ENCODE assay signal across 1 cellular context in the genomic region with DNA sequence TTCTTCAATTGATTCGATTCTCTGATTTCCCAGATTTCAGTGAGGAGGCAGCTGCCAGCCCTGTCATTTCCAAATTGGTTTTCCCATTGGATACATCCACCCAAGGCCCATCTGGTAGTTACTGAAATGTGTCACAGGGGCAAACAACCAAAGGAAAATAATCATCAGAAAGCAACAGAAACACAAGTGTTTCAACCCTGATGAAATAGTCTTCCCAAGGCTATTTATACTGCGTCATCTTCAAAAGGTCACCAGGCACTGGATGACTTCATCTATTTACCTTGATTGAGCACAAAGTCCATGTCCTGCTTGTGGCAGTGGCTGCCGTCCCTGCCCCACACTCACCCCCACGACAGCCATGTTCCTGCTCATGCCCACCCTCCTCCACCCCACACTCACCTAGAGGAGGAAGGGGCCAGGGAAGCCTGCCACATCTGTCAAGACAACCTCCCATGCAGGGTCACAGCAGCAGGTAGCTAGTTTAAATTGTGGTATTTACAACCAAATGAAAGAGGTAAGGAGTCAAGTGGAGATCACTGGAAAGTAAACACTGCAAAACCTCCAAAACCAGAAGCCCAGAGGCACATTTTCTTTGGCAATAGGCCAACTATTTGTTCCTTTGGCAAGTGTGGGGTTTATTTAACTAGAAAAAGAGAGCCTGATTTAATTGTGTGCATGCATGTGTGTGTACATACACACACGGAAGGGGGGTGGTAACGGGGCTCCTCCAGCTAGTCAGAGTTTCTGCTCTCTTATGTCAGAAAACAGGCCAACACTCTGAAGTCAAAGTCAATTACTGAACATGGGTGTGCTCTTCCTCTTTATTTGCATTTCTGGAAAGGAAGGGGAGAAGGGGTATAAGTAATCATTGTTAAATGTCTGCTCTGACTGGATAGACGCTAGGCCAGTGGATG.
A peak's percentile ranks its signal among the peaks of the same experiment; 100 is the strongest.
TF ChIP-seq lines count a peak whose summit lies in the region.

No MANE protein-coding gene starts in this region.

TF ChIP-seq in HepG2, 621 proteins besides CTCF, POLR2A, EP300 and RAD21 (continued from another document and continues in another):
- TF ChIP-seq PATZ1 (CRISPR knock-in tag; IDR thresholded peaks at IDR 0.05) (peak; percentile 93), PHF8 (CRISPR knock-in tag; IDR thresholded peaks at IDR 0.05) (peak; percentile 50; the same call in 1 of the 2 replicates), HNF4A (CRISPR knock-in tag; IDR thresholded peaks at IDR 0.05) (peak; percentile 98), ZNF383 (CRISPR knock-in tag; IDR thresholded peaks at IDR 0.05; ENCODE audit: borderline replicate concordance) (no peak), ATF7 (IDR thresholded peaks at IDR 0.05) (peak; percentile 97), ATF7 (CRISPR knock-in tag; IDR thresholded peaks at IDR 0.05) (peak; percentile 100), ZBTB7B (CRISPR knock-in tag; IDR thresholded peaks at IDR 0.05) (peak; percentile 61; the same call in 1 of the 2 replicates), ZNF160 (CRISPR knock-in tag; IDR thresholded peaks at IDR 0.05) (no peak), FOXP1 (IDR thresholded peaks at IDR 0.05) (peak; percentile 82; the same call in 1 of the 2 replicates), FOXP1 (CRISPR knock-in tag; IDR thresholded peaks at IDR 0.05) (peak; percentile 93), HMG20A (CRISPR knock-in tag; IDR thresholded peaks at IDR 0.05; ENCODE audit: borderline replicate concordance) (peak; percentile 75), MBNL3 (CRISPR knock-in tag; conservative IDR thresholded peaks at IDR 0.05) (no peak), PRDM15 (CRISPR knock-in tag; IDR thresholded peaks at IDR 0.05) (no peak), ZBTB3 (CRISPR knock-in tag; IDR thresholded peaks at IDR 0.05; ENCODE audit: borderline replicate concordance, low read depth) (peak; percentile 98), GLI4 (CRISPR knock-in tag; IDR thresholded peaks at IDR 0.05; ENCODE audit: borderline replicate concordance) (peak; percentile 12; the same call in 1 of the 2 replicates), NBN (conservative IDR thresholded peaks at IDR 0.05) (no peak), ZNF747 (CRISPR knock-in tag; IDR thresholded peaks at IDR 0.05; ENCODE audit: borderline replicate concordance) (no peak), ZNF225 (CRISPR knock-in tag; IDR thresholded peaks at IDR 0.05) (no peak), MED8 (CRISPR knock-in tag; IDR thresholded peaks at IDR 0.05; ENCODE audit: insufficient replicate concordance) (peak; percentile 86), ZNF782 (CRISPR knock-in tag; IDR thresholded peaks at IDR 0.05; ENCODE audit: borderline replicate concordance) (no peak), ZNF24 (IDR thresholded peaks at IDR 0.05) (no peak), ZNF138 (CRISPR knock-in tag; IDR thresholded peaks at IDR 0.05; ENCODE audit: low read depth) (no peak), NCOA5 (CRISPR knock-in tag; IDR thresholded peaks at IDR 0.05) (no peak), ZFP91 (CRISPR knock-in tag; IDR thresholded peaks at IDR 0.05; ENCODE audit: borderline replicate concordance) (peak; percentile 80), HMGA1 (CRISPR knock-in tag; conservative IDR thresholded peaks at IDR 0.05) (no peak), ZNF282 (IDR thresholded peaks at IDR 0.05; ENCODE audit: partially characterized antibody) (no peak), HCFC1 (IDR thresholded peaks at IDR 0.05; ENCODE audit: low read depth, low read length) (no peak), MAFF (IDR thresholded peaks at IDR 0.05; ENCODE audit: low read depth, low read length) (peak; percentile 32; the same call in 1 of the 2 replicates), ZNF629 (CRISPR knock-in tag; conservative IDR thresholded peaks at IDR 0.05) (no peak), PHF21A (CRISPR knock-in tag; IDR thresholded peaks at IDR 0.05) (peak; percentile 85), YEATS2 (CRISPR knock-in tag; IDR thresholded peaks at IDR 0.05; ENCODE audit: borderline replicate concordance) (no peak; the same call in 1 of the 2 replicates), ZNF264 (CRISPR knock-in tag; IDR thresholded peaks at IDR 0.05) (peak; percentile 88), SP4 (CRISPR knock-in tag; IDR thresholded peaks at IDR 0.05) (no peak), ARID2 (CRISPR knock-in tag; IDR thresholded peaks at IDR 0.05; ENCODE audit: borderline replicate concordance) (peak; percentile 87; the same call in 1 of the 2 replicates), THYN1 (CRISPR knock-in tag; IDR thresholded peaks at IDR 0.05; ENCODE audit: borderline replicate concordance, low read depth) (no peak), SRY (CRISPR knock-in tag; IDR thresholded peaks at IDR 0.05) (no peak), ZNF17 (CRISPR knock-in tag; IDR thresholded peaks at IDR 0.05) (0 out of 2 replicates have a peak, but pooled peaks have one; percentile 51), KAT8 (CRISPR knock-in tag; IDR thresholded peaks at IDR 0.05) (peak; percentile 84), HNF1B (CRISPR knock-in tag; IDR thresholded peaks at IDR 0.05) (peak; percentile 84), ZNF878 (CRISPR knock-in tag; IDR thresholded peaks at IDR 0.05) (no peak), ZBTB20 (CRISPR knock-in tag; IDR thresholded peaks at IDR 0.05; ENCODE audit: borderline replicate concordance, low read depth) (peak; percentile 30; the same call in 1 of the 2 replicates), TRIM24 (CRISPR knock-in tag; IDR thresholded peaks at IDR 0.05) (peak; percentile 66; the same call in 1 of the 2 replicates)
- TF ChIP-seq, protein P1, sequence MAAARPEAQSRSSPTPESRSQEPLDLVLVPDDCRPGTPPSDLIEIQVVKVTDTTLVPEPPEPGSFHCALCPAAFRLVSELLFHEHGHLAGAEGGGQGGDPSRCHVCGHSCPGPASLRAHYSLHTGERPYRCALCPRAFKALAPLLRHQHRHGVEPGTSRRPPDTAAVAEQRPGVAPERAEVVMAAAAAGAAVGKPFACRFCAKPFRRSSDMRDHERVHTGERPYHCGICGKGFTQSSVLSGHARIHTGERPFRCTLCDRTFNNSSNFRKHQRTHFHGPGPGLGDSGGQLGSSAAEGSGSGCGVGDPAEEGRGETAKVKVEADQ (CRISPR knock-in tag; IDR thresholded peaks at IDR 0.05; ENCODE audit: borderline replicate concordance): peak; percentile 75; the same call in 1 of the 2 replicates
- TF ChIP-seq, protein P2, sequence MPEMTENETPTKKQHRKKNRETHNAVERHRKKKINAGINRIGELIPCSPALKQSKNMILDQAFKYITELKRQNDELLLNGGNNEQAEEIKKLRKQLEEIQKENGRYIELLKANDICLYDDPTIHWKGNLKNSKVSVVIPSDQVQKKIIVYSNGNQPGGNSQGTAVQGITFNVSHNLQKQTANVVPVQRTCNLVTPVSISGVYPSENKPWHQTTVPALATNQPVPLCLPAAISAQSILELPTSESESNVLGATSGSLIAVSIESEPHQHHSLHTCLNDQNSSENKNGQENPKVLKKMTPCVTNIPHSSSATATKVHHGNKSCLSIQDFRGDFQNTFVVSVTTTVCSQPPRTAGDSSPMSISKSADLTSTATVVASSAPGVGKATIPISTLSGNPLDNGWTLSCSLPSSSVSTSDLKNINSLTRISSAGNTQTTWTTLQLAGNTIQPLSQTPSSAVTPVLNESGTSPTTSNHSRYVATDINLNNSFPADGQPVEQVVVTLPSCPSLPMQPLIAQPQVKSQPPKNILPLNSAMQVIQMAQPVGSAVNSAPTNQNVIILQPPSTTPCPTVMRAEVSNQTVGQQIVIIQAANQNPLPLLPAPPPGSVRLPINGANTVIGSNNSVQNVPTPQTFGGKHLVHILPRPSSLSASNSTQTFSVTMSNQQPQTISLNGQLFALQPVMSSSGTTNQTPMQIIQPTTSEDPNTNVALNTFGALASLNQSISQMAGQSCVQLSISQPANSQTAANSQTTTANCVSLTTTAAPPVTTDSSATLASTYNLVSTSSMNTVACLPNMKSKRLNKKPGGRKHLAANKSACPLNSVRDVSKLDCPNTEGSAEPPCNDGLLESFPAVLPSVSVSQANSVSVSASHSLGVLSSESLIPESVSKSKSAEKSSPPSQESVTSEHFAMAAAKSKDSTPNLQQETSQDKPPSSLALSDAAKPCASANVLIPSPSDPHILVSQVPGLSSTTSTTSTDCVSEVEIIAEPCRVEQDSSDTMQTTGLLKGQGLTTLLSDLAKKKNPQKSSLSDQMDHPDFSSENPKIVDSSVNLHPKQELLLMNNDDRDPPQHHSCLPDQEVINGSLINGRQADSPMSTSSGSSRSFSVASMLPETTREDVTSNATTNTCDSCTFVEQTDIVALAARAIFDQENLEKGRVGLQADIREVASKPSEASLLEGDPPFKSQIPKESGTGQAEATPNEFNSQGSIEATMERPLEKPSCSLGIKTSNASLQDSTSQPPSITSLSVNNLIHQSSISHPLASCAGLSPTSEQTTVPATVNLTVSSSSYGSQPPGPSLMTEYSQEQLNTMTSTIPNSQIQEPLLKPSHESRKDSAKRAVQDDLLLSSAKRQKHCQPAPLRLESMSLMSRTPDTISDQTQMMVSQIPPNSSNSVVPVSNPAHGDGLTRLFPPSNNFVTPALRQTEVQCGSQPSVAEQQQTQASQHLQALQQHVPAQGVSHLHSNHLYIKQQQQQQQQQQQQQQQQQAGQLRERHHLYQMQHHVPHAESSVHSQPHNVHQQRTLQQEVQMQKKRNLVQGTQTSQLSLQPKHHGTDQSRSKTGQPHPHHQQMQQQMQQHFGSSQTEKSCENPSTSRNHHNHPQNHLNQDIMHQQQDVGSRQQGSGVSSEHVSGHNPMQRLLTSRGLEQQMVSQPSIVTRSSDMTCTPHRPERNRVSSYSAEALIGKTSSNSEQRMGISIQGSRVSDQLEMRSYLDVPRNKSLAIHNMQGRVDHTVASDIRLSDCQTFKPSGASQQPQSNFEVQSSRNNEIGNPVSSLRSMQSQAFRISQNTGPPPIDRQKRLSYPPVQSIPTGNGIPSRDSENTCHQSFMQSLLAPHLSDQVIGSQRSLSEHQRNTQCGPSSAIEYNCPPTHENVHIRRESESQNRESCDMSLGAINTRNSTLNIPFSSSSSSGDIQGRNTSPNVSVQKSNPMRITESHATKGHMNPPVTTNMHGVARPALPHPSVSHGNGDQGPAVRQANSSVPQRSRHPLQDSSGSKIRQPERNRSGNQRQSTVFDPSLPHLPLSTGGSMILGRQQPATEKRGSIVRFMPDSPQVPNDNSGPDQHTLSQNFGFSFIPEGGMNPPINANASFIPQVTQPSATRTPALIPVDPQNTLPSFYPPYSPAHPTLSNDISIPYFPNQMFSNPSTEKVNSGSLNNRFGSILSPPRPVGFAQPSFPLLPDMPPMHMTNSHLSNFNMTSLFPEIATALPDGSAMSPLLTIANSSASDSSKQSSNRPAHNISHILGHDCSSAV (CRISPR knock-in tag; IDR thresholded peaks at IDR 0.05; ENCODE audit: borderline replicate concordance): no peak
